23 cellular contexts compared by ENCODE assay signal in genomic region chr13:67045357-67045756, GRCh38.
DNase-seq lines count a peak whose midpoint lies in the region; ATAC-seq and TF ChIP-seq lines count a peak whose summit lies in the region.
"Had no signal": no experiment of that assay in that cellular context is flagged by ENCODE, and none has a peak within 500 bp of the region (broad histone marks: within the 10 kb centered on the region; RNA-seq: fewer than 3 reads in every experiment).

No MANE protein-coding gene starts in this region.

- H3K9me2 ChIP-seq in OCI-LY7 (ENCODE audit: insufficient read depth, low read length), result no peaks in the 10 kb centered on the region

- CTCF ChIA-PET in OCI-LY7 (lab: Charles Lee; ENCODE audit: unreplicated experiment), result no interaction called here

- no peak overlapping the region for H3K4me2 ChIP-seq in OCI-LY7 (ENCODE audit: low read length)

- H3K36me3 ChIP-seq in OCI-LY7 (ENCODE audit: insufficient read depth, low read length), result no peaks in the 10 kb centered on the region
- H3K36me3 ChIP-seq: MG63, Peyer's patch, SJSA1 had no signal

- H3K4me3 ChIP-seq in OCI-LY7 (ENCODE audit: low read depth, low read length, poor library complexity, severe bottlenecking), result no peak overlapping the region
- H3K4me3 ChIP-seq: MG63, Peyer's patch, SJSA1 had no signal

- POLR2A ChIA-PET in OCI-LY7 (lab: Charles Lee), result no interaction called here

- no TSS peak for BruUV-seq in OCI-LY7 (replicated peaks; lab: Mats Ljungman, UMichigan)

- no peak for ATAC-seq in GM21381 (IDR thresholded peaks at IDR 0.05; ENCODE audit: unreplicated experiment)
- ATAC-seq: CD8-positive, alpha-beta T cell; HCT116 had no signal

- H3K9me3 ChIP-seq in OCI-LY7 (ENCODE audit: low read length), result no peaks in the 10 kb centered on the region
- H3K9me3 ChIP-seq: MG63, Peyer's patch, SJSA1 had no signal

- intact Hi-C loops in OCI-LY7 (cut with micrococcal nuclease; ENCODE audit: unreplicated experiment), result no loop called here
- intact Hi-C loops in head of caudate nucleus (cut with DNase I), result no loop called here

- peak overlapping the region; percentile 23; the same call in 1 of the 2 replicates for H2AFZ ChIP-seq in OCI-LY7 (ENCODE audit: low read length)

- no peaks in the 10 kb centered on the region for H4K20me1 ChIP-seq in OCI-LY7 (ENCODE audit: insufficient read depth, low read length)

- H3K79me2 ChIP-seq in OCI-LY7 (ENCODE audit: insufficient read depth, low read depth, low read length), result no peaks in the 10 kb centered on the region

- peaks cover 9% of the 10 kb centered on the region for H3K4me1 ChIP-seq in OCI-LY7 (ENCODE audit: insufficient read depth, low read length, poor library complexity, severe bottlenecking)
- H3K4me1 ChIP-seq: Peyer's patch had no signal

- H3K27me3 ChIP-seq in layer of hippocampus (ENCODE audit: control insufficient read depth, insufficient read depth, low read length), result no peaks in the 10 kb centered on the region
- H3K27me3 ChIP-seq: MG63, Peyer's patch, SJSA1 had no signal

- TF ChIP-seq CTCF in OCI-LY7 (conservative IDR thresholded peaks at IDR 0.05; ENCODE audit: low read length), result no peak

- peak; percentile 25 for DNase-seq in NCI-H2171 treated with DMSO at 0.1 percent for 48 hours (lab: John Stamatoyannopoulos, UW)
- no peak for DNase-seq in NCI-H2171 (lab: John Stamatoyannopoulos, UW)
- DNase-seq in OCI-LY7 (ENCODE audit: low spot score), result no peak
- no peak for DNase-seq in head of caudate nucleus
- DNase-seq in amygdala (lab: John Stamatoyannopoulos, UW), result no peak
- DNase-seq: AML-193; C1 segment of cervical spinal cord; CD8-positive, alpha-beta T cell; DMS153; GOT3; Karpas-422; MG63; NCI-H1436; NCI-H1930; NCI-H2227 treated with DMSO at 0.1 percent for 48 hours; NCI-H510A; NCI-H748 treated with DMSO at 0.1 percent for 48 hours; Peyer's patch; T-helper 1 cell had no signal

- no peak overlapping the region for H3K27ac ChIP-seq in OCI-LY7 (ENCODE audit: low read depth, low read length, poor library complexity, severe bottlenecking)
- peak overlapping the region; percentile 41 for H3K27ac ChIP-seq in layer of hippocampus (ENCODE audit: low read depth, low read length)
- H3K27ac ChIP-seq: Peyer's patch, SJSA1 had no signal
